Comparison of ENCODE assay signal across 12 cellular contexts in genomic region chr11:34067383-34068065, GRCh38. TPM values are rescaled to one million over a fixed set of nuclear protein-coding genes. Genes with fewer than 3 reads are reported as not detected.
DNase-seq lines count a peak whose midpoint lies in the region; ATAC-seq and TF ChIP-seq lines count a peak whose summit lies in the region.
"Had no signal": no experiment of that assay in that cellular context is flagged by ENCODE, and none has a peak within 500 bp of the region (broad histone marks: within the 10 kb centered on the region; RNA-seq: fewer than 3 reads in every experiment).

No MANE protein-coding gene starts in this region.

- TF ChIP-seq EP300 in upper lobe of left lung (IDR thresholded peaks at IDR 0.05): no peak

- H3K4me3 ChIP-seq in Peyer's patch: no peak overlapping the region
- no peak overlapping the region for H3K4me3 ChIP-seq in upper lobe of left lung
- H3K4me3 ChIP-seq: suprapubic skin had no signal

- peaks cover 0 to 34% (median 7%) of the 10 kb centered on the region in 4 donors for H3K4me1 ChIP-seq in Peyer's patch
- H3K4me1 ChIP-seq in upper lobe of left lung: peaks cover 30 to 58% (median 39%) of the 10 kb centered on the region in 4 donors

- no peaks in the 10 kb centered on the region for H3K27me3 Mint-ChIP-seq in memory B cell

- H3K36me3 Mint-ChIP-seq in memory B cell: peaks cover 9% of the 10 kb centered on the region

- 84 to 90% methylated on average over 7 of the region's 7 CpGs for WGBS in upper lobe of left lung, 2 donors

- H3K36me3 ChIP-seq in Peyer's patch: peaks cover 0 to 20% (median 0%) of the 10 kb centered on the region in 3 donors
- H3K36me3 ChIP-seq in upper lobe of left lung: peaks cover 0 to 10% (median 5%) of the 10 kb centered on the region in 4 donors

- H3K9me3 ChIP-seq in Peyer's patch (no peaks in the 10 kb centered on the region), upper lobe of left lung (no peaks in the 10 kb centered on the region)
- H3K9me3 ChIP-seq: suprapubic skin had no signal

- H3K9me3 Mint-ChIP-seq in memory B cell: no peaks in the 10 kb centered on the region
- H3K9me3 Mint-ChIP-seq: T-helper 1 cell treated with Interleukin-12 subunit alpha and Interleukin-12 subunit beta and Interleukin-4 antibody, amounts not matched to agents 30 μg/mL and 1 μg/mL, for 36 hours had no signal

- H3K4me3 Mint-ChIP-seq in memory B cell: peak overlapping the region; percentile 61
- H3K4me3 Mint-ChIP-seq: T-helper 1 cell treated with Interleukin-12 subunit alpha and Interleukin-12 subunit beta and Interleukin-4 antibody, amounts not matched to agents 30 μg/mL and 1 μg/mL, for 36 hours had no signal

- H3K27me3 ChIP-seq in Peyer's patch (no peaks in the 10 kb centered on the region), upper lobe of left lung (no peaks in the 10 kb centered on the region)
- H3K27me3 ChIP-seq: suprapubic skin had no signal

- peak overlapping the region; percentile 86 for H3K27ac Mint-ChIP-seq in memory B cell
- H3K27ac Mint-ChIP-seq: T-helper 1 cell treated with Interleukin-12 subunit alpha and Interleukin-12 subunit beta and Interleukin-4 antibody, amounts not matched to agents 30 μg/mL and 1 μg/mL, for 36 hours had no signal

- peaks cover 31% of the 10 kb centered on the region for H3K4me1 Mint-ChIP-seq in memory B cell

- no peak for TF ChIP-seq POLR2A in Peyer's patch (IDR thresholded peaks at IDR 0.05)
- TF ChIP-seq POLR2A in upper lobe of left lung (IDR thresholded peaks at IDR 0.05): no peak

- ATAC-seq in GM18867 (IDR thresholded peaks at IDR 0.05; ENCODE audit: unreplicated experiment) (peak; percentile 48), memory B cell (ENCODE audit: low read depth) (peak; percentile 99), upper lobe of left lung (ENCODE audit: low FRiP score in 2 of 2) (no peak)

- peak; percentile 18 for DNase-seq in SIG-M5 treated with dmso at 0.1 percent for 504 hours (lab: John Stamatoyannopoulos, UW; ENCODE audit: unreplicated experiment)
- DNase-seq in SIG-M5 (lab: John Stamatoyannopoulos, UW): no peak
- peak in 2 of 3 donors; percentile 54 to 63 for DNase-seq in Peyer's patch
- peak in 1 of 2 donors; percentile 36 for DNase-seq in memory B cell (ENCODE audit: low spot score in 2 of 2)
- no peak for DNase-seq in upper lobe of left lung
- no peak for DNase-seq in activated effector memory CD4-positive, alpha-beta T cell treated with anti-CD3 and anti-CD28 coated beads, Interleukin-2, amount 50 U/mL, for 16 hours
- no peak for DNase-seq in dedifferentiated amniotic fluid mesenchymal stem cell (ENCODE audit: extremely low spot score)
- DNase-seq: NCI-H1417 treated with DMSO at 0.1 percent for 48 hours, retina had no signal

- TF ChIP-seq CTCF in Peyer's patch (IDR thresholded peaks at IDR 0.05) (no peak), upper lobe of left lung (IDR thresholded peaks at IDR 0.05) (no peak)

- peak overlapping the region in 1 of 4 donors; percentile 54 for H3K27ac ChIP-seq in Peyer's patch
- no peak overlapping the region for H3K27ac ChIP-seq in upper lobe of left lung
- H3K27ac ChIP-seq: suprapubic skin had no signal

RNA-seq across cellular contexts. Expression of gene CAPRIN1, which starts 16.0 kb away (rescaled TPM):
- 100 to 1,000 TPM; 107 to 158 (median 142) TPM for total RNA-seq in Peyer's patch
- total RNA-seq in upper lobe of left lung: 100 to 1,000 TPM; 144 to 265 (median 153) TPM

RNA-seq across cellular contexts. Expression of gene NAT10, which starts 37.9 kb away (rescaled TPM):
- total RNA-seq in Peyer's patch: 10 to 100 TPM; 13.3 to 56.9 (median 24.2) TPM
- total RNA-seq in upper lobe of left lung: 10 to 100 TPM; 19.3 to 69.1 (median 32.5) TPM

Comparison
In these comparisons a context has a peak if more than half of its experiments do, and no peak if none do; other contexts are left out.
1. DNase-seq: peak in SIG-M5 treated with dmso at 0.1 percent for 504 hours (single experiment) and Peyer's patch (2 of 3); none in SIG-M5 (single experiment), upper lobe of left lung (0 of 2), activated effector memory CD4-positive, alpha-beta T cell treated with anti-CD3 and anti-CD28 coated beads, Interleukin-2, amount 50 U/mL, for 16 hours (single experiment) and dedifferentiated amniotic fluid mesenchymal stem cell (single experiment).
2. ATAC-seq: peak in GM18867 (single experiment) and memory B cell (single experiment); none in upper lobe of left lung (0 of 2).